In genomic region chr20:62908971-62909791, GRCh38 we compare ENCODE assay signal across 1 cellular context.
TF ChIP-seq lines count a peak whose summit lies in the region.

No MANE protein-coding gene starts in this region.

TF ChIP-seq in GM23338, 12 proteins besides CTCF, POLR2A, EP300 and RAD21 (continued from another document):
- TF ChIP-seq ZNF462 (CRISPR knock-in tag; IDR thresholded peaks at IDR 0.05) (no peak), EZH2phosphoT487 (IDR thresholded peaks at IDR 0.05; ENCODE audit: unreplicated experiment) (no peak), CREB1 (CRISPR knock-in tag; IDR thresholded peaks at IDR 0.05; ENCODE audit: low read depth) (no peak), POLR2AphosphoS5 (IDR thresholded peaks at IDR 0.05; ENCODE audit: low read depth) (no peak), NANOG (IDR thresholded peaks at IDR 0.05; ENCODE audit: borderline replicate concordance) (no peak), ZNF114 (CRISPR knock-in tag; IDR thresholded peaks at IDR 0.05) (no peak), JUNB (IDR thresholded peaks at IDR 0.05; ENCODE audit: unreplicated experiment) (no peak), EZH2 (IDR thresholded peaks at IDR 0.05; ENCODE audit: low read depth, unreplicated experiment) (no peak), ZNF331 (CRISPR knock-in tag; IDR thresholded peaks at IDR 0.05; ENCODE audit: low read depth) (no peak)
